Comparison of ENCODE assay signal across 19 cellular contexts in the genomic region with DNA sequence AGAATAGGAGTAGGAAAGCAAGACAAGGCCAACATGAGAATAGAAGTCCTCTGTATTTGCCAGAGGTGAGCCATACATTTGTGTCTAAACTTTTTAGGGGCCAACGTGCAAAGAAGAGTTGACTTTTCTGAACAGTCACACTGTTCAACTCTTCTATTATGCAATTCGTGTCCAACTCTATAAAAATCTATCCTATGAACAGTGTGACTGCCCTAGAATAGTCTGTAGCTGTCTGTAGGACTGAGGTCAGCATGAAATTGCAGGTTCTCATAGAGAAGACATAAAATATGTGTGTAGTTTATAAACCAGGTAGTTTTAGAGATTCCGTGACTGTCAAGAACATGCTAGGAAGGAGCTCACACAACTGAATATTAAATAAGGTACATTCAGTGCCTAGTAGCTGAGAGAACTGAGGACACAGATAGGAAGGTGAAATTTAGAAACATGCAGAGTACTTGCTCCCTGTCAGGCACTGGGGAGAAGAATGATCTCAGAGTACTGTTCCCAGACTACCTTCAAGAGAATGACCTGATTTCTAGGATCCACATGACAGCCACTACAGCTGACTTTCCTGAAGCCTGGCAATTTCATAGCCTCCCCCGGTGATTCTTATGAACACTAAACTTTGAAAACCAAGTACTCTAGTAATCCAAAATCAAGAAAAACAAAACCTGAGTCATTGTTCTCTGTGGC.
DNase-seq lines count a peak whose midpoint lies in the region; ATAC-seq and TF ChIP-seq lines count a peak whose summit lies in the region.
"Had no signal": no experiment of that assay in that cellular context is flagged by ENCODE, and none has a peak within 500 bp of the region (broad histone marks: within the 10 kb centered on the region; RNA-seq: fewer than 3 reads in every experiment).

No MANE protein-coding gene starts in this region.

- H3K27me3 ChIP-seq in GM23248 (replicated peaks; ENCODE audit: insufficient read depth): no peaks in the 10 kb centered on the region
- no peaks in the 10 kb centered on the region for H3K27me3 ChIP-seq in left ventricle myocardium inferior (ENCODE audit: low read depth)
- no peaks in the 10 kb centered on the region for H3K27me3 ChIP-seq in stomach

- H3K4me1 ChIP-seq in GM23248 (ENCODE audit: insufficient read depth) (no peaks in the 10 kb centered on the region), left ventricle myocardium inferior (peaks cover 13% of the 10 kb centered on the region), stomach (peaks cover 0 to 3% (median 0%) of the 10 kb centered on the region in 4 donors)
- H3K4me1 ChIP-seq: Caco-2 had no signal

- H3K9me2 ChIP-seq in GM23248 (ENCODE audit: insufficient read depth): no peaks in the 10 kb centered on the region

- in situ Hi-C loops in GM23248 (cut with MboI): no loop called here

- H3K27ac ChIP-seq in GM23248 (no peak overlapping the region), left ventricle myocardium inferior (replicated peaks) (peak overlapping the region; percentile 86), stomach (no peak overlapping the region)

- TF ChIP-seq CTCF in choroid plexus epithelial cell (conservative IDR thresholded peaks at IDR 0.05; ENCODE audit: low read depth, low read length) (no peak), left ventricle myocardium inferior (IDR thresholded peaks at IDR 0.05; ENCODE audit: borderline replicate concordance) (no peak), stomach (IDR thresholded peaks at IDR 0.05) (no peak)

- no peaks in the 10 kb centered on the region for H3F3A ChIP-seq in GM23248 (ENCODE audit: insufficient read depth)

- H3K9ac ChIP-seq in GM23248: no peak overlapping the region

- ATAC-seq in GM18909 (IDR thresholded peaks at IDR 0.05; ENCODE audit: poor library complexity, unreplicated experiment): no peak
- ATAC-seq: HCT116, K562 had no signal

- intact Hi-C loops in left ventricle myocardium inferior (cut with micrococcal nuclease): no loop called here
- intact Hi-C loops in stomach (cut with DNase I; ENCODE audit: low total_unique reads): no loop called here

- H3K4me3 ChIP-seq in GM23248 (no peak overlapping the region), choroid plexus epithelial cell (ENCODE audit: low read depth, low read length) (no peak overlapping the region), left ventricle myocardium inferior (no peak overlapping the region), stomach (no peak overlapping the region)
- H3K4me3 ChIP-seq: K562 had no signal

- no peak for TF ChIP-seq EP300 in stomach (IDR thresholded peaks at IDR 0.05)

- H3K4me2 ChIP-seq in GM23248 (ENCODE audit: unreplicated experiment): no peak overlapping the region

- no peaks in the 10 kb centered on the region for H3K36me3 ChIP-seq in GM23248 (ENCODE audit: low read depth)
- peaks cover 5% of the 10 kb centered on the region for H3K36me3 ChIP-seq in left ventricle myocardium inferior
- H3K36me3 ChIP-seq in stomach: peaks cover 0 to 8% (median 2%) of the 10 kb centered on the region in 4 donors

- no peaks in the 10 kb centered on the region for H3K9me3 ChIP-seq in GM23248 (ENCODE audit: low read depth)
- no peaks in the 10 kb centered on the region for H3K9me3 ChIP-seq in left ventricle myocardium inferior (replicated peaks)
- H3K9me3 ChIP-seq in stomach: no peaks in the 10 kb centered on the region
- H3K9me3 ChIP-seq: Caco-2 had no signal

- TF ChIP-seq POLR2A in stomach (IDR thresholded peaks at IDR 0.05): no peak

- DNase-seq in GM23248 (peak; percentile 3), choroid plexus epithelial cell (ENCODE audit: low read depth) (peak; percentile 6), left ventricle myocardium inferior (no peak), renal cortical epithelial cell (ENCODE audit: low read depth) (peak; percentile 19), stomach (no peak), GOT3 (lab: John Stamatoyannopoulos, UW) (no peak)
- DNase-seq: AML-193; Caco-2; NCI-H1048; NCI-H1694; NCI-H2107; NCI-H226; NCI-H69; NK-92 treated with Interleukin-12 subunit alpha and Interleukin-12 subunit beta, amount 100 ng/mL, for 24 hours; OCI-M1; RPMI8226 had no signal

- no peak overlapping the region for H2AFZ ChIP-seq in GM23248

- no peaks in the 10 kb centered on the region for H3K79me2 ChIP-seq in GM23248 (ENCODE audit: insufficient read depth)

- 89 to 95% methylated on average over 4 of the region's 4 CpGs for WGBS in GM23248 (ENCODE audit: low coverage in 1 of 2, low lambda C conversion rate in 2 of 2, missing lambda C conversion rate in 2 of 2), 2 experiments
- 88 to 96% (median 94%) methylated on average over 4 of the region's 4 CpGs for WGBS in stomach, 5 donors

- H4K20me1 ChIP-seq in GM23248 (ENCODE audit: insufficient read depth): no peaks in the 10 kb centered on the region

Comparison
In these comparisons a context has a peak if more than half of its experiments do, and no peak if none do; other contexts are left out.
1. DNase-seq: peak in GM23248 (single experiment), choroid plexus epithelial cell (single experiment) and renal cortical epithelial cell (single experiment); none in left ventricle myocardium inferior (single experiment), stomach (single experiment) and GOT3 (single experiment).